ENCODE assay signal across 8 cellular contexts in the genomic region with DNA sequence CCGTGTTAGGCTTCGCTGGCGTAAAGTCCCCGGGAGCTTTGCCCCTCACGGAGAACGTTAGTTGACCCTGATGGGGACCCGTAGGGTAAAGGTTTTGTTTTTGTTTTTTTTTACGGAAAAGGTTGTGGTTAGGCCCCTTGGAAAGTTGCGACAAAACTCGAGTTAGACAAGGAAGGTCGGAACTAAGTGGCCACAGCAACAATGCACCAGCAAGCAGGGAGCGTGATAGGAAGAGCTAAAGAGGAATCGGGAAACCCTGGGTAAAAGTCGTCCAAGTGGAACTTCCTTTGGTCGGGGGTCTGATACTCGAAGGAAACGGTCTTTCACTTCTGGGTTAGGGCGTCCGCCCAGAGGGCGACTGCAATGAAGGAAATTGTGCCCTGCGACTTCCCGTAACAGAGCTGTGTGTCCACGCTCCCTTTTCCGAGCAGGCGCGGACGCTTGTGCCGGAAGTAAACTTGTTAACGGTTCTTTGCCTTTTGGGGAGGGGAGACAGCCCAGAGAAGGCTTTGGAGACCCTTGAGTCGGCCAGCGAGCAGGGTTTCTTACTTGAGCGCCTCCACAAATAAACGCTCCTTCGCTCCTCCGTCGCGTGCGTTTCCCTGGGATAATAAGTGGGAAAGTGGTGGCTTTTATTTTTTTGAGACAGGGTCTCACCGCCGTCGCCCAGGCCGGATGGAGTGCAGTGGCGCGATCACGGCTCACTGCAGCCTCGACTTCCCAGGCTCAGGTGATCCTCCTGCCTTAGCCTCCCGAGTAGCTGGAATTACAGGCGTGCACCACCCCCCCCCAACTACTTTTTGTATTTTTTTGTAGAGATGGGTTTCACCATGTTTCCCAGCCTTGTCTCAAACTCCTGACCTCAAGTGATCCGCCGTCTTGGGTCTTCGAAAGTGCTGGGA. TPM values are rescaled to one million over a fixed set of nuclear protein-coding genes. Genes with fewer than 3 reads are reported as not detected.
DNase-seq lines count a peak whose midpoint lies in the region; TF ChIP-seq lines count a peak whose summit lies in the region.

No MANE protein-coding gene starts in this region.

- peak overlapping the region; percentile 92 for H3K4me2 ChIP-seq in H9 (ENCODE audit: insufficient read depth, insufficient read length, low read length)

- H3K9me3 Mint-ChIP-seq in H9 (no peaks in the 10 kb centered on the region), neural crest cell (no peaks in the 10 kb centered on the region)

- H3T11ph ChIP-seq in H9 (ENCODE audit: low read length): no peak overlapping the region

- H3K4me3 Mint-ChIP-seq in H9 (peak overlapping the region; percentile 96 to 98), neural crest cell (peak overlapping the region; percentile 96)

- no peaks in the 10 kb centered on the region for H3K36me3 ChIP-seq in stomach

- WGBS in H9 (ENCODE audit: extremely low coverage, insufficient read length, low lambda C conversion rate): no CpG with 5 or more reads among the region's 51 CpGs
- WGBS in stomach, 5 donors: 0% methylated on average over 51 of the region's 51 CpGs

- no peak overlapping the region for H2BK20ac ChIP-seq in H9 (ENCODE audit: low read depth, low read length, poor library complexity, severe bottlenecking)

- no peak overlapping the region for H4K5ac ChIP-seq in H9 (ENCODE audit: insufficient read length, low read depth, low read length)

- H3K4me1 ChIP-seq in H9 (ENCODE audit: insufficient read depth, low read length): no peaks in the 10 kb centered on the region
- peaks cover 22 to 64% (median 42%) of the 10 kb centered on the region in 4 donors for H3K4me1 ChIP-seq in stomach

- H2BK12ac ChIP-seq in H9 (ENCODE audit: insufficient read length, low read depth, low read length): no peak overlapping the region

- peak overlapping the region; percentile 99 to 100 (median 100) for H3K27ac Mint-ChIP-seq in H9
- H3K27ac Mint-ChIP-seq in neural crest cell (ENCODE audit: unreplicated experiment): peak overlapping the region; percentile 98

- H3K4ac ChIP-seq in H9 (ENCODE audit: low read depth, low read length): no peak overlapping the region

- H3K79me2 ChIP-seq in H9 (ENCODE audit: insufficient read depth, low read length): peaks cover 15% of the 10 kb centered on the region; the same call in 1 of the 2 replicates

- intact Hi-C loops in stomach (cut with DNase I; ENCODE audit: low total_unique reads): no loop called here

- no peaks in the 10 kb centered on the region for H3K27me3 ChIP-seq in H9 (ENCODE audit: insufficient read depth, low read length)
- H3K27me3 ChIP-seq in stomach: no peaks in the 10 kb centered on the region

- H3K36me3 Mint-ChIP-seq in H9 (ENCODE audit: insufficient read depth in 1 of 3, low read depth in 3 of 3) (peaks cover 0 to 8% (median 0%) of the 10 kb centered on the region in 3 experiments; a peak in 3 of 7 replicates), neural crest cell (ENCODE audit: low read depth) (no peaks in the 10 kb centered on the region)

- peak overlapping the region; percentile 6; the same call in 1 of the 2 replicates for H3K14ac ChIP-seq in H9 (ENCODE audit: insufficient read depth, low read length)

- H3K4me3 ChIP-seq in foreskin fibroblast (ENCODE audit: low read depth in 1 of 2, low read length in 2 of 2): peak overlapping the region; percentile 92 to 99
- peak overlapping the region; percentile 76 to 96 (median 92) for H3K4me3 ChIP-seq in stomach

- peaks cover 20 to 23% of the 10 kb centered on the region in 2 experiments for H3K4me1 Mint-ChIP-seq in H9
- peaks cover 35% of the 10 kb centered on the region for H3K4me1 Mint-ChIP-seq in neural crest cell

- no peak overlapping the region for H2BK120ac ChIP-seq in H9 (ENCODE audit: low read depth, low read length, poor library complexity, severe bottlenecking)

- H3K27ac ChIP-seq in H9 (ENCODE audit: insufficient read length, low read depth, low read length) (peak overlapping the region; percentile 77), stomach (peak overlapping the region; percentile 90 to 97 (median 95))

- no peaks in the 10 kb centered on the region for H3K9me3 ChIP-seq in H9 (ENCODE audit: control insufficient read depth, low read depth, low read length)
- H3K9me3 ChIP-seq in stomach: no peaks in the 10 kb centered on the region

- peak overlapping the region; percentile 78 for H3K9ac ChIP-seq in H9 (ENCODE audit: extremely low read depth, insufficient read length, low read length)

- peak overlapping the region; percentile 9 for H3K18ac ChIP-seq in H9 (ENCODE audit: insufficient read length, low read depth, low read length)

- DNase-seq in ELF-1 (ENCODE audit: low read depth, low spot score) (peak; percentile 95), H9 (peak; percentile 88), M059J (ENCODE audit: low read depth) (peak; percentile 87), foreskin fibroblast (peak; percentile 85 to 94), neural crest cell (ENCODE audit: low read depth, low spot score) (peak; percentile 88), stomach (peak; percentile 87)
- DNase-seq in activated effector memory CD4-positive, alpha-beta T cell treated with anti-CD3 and anti-CD28 coated beads, Interleukin-2, amount 50 U/mL, for 16 hours: peak; percentile 93

- TF ChIP-seq EP300 in stomach (IDR thresholded peaks at IDR 0.05): peak; percentile 38

- H2BK5ac ChIP-seq in H9 (ENCODE audit: insufficient read length, low read length): peak overlapping the region; percentile 24

- H3K56ac ChIP-seq in H9 (ENCODE audit: insufficient read length, low read depth, low read length): no peak overlapping the region

- no peak for TF ChIP-seq CTCF in H9 (conservative IDR thresholded peaks at IDR 0.05)
- TF ChIP-seq CTCF in foreskin fibroblast (IDR thresholded peaks at IDR 0.05; ENCODE audit: low read depth, low read length): no peak
- TF ChIP-seq CTCF in neural crest cell (conservative IDR thresholded peaks at IDR 0.05): no peak
- TF ChIP-seq CTCF in stomach (IDR thresholded peaks at IDR 0.05): no peak

- no peak overlapping the region for H4K8ac ChIP-seq in H9 (replicated peaks; ENCODE audit: insufficient read length, low read depth, low read length)

- H4K20me1 ChIP-seq in H9 (ENCODE audit: control insufficient read depth, insufficient read depth, insufficient read length): no peaks in the 10 kb centered on the region

- H2BK15ac ChIP-seq in H9 (ENCODE audit: low read depth, low read length): no peak overlapping the region

- no peak overlapping the region for H2AK5ac ChIP-seq in H9 (ENCODE audit: insufficient read length, low read length)

- H3K23me2 ChIP-seq in H9 (ENCODE audit: insufficient read length, low read depth, low read length, poor library complexity, severe bottlenecking): peaks cover 12% of the 10 kb centered on the region

- H2AFZ ChIP-seq in H9 (ENCODE audit: low read length): peak overlapping the region; percentile 63

- no peak overlapping the region for H4K91ac ChIP-seq in H9 (ENCODE audit: insufficient read length, low read depth, low read length)

- TF ChIP-seq POLR2A in Raji (IDR thresholded peaks at IDR 0.05; ENCODE audit: insufficient read depth, low read depth, low read length) (peak; percentile 71), stomach (IDR thresholded peaks at IDR 0.05) (no peak)

- peaks cover under 1% of the 10 kb centered on the region for H3K79me1 ChIP-seq in H9 (ENCODE audit: insufficient read depth, low read depth, low read length, poor library complexity, severe bottlenecking)

- H3K27me3 Mint-ChIP-seq in H9 (ENCODE audit: low read depth) (no peaks in the 10 kb centered on the region), neural crest cell (ENCODE audit: low read depth) (no peaks in the 10 kb centered on the region)

- H3K23ac ChIP-seq in H9 (ENCODE audit: insufficient read length, low read depth, low read length): no peak overlapping the region

RNA-seq across cellular contexts. Expression of gene CLASP1, which starts 0.6 kb away (rescaled TPM):
- 45.9 and 51.9 TPM in 2 replicates for total RNA-seq in H9 (2021)
- total RNA-seq in M059J (2014; rRNA removed; shearing (Covaris generic)): 30.8 and 40.6 TPM in 2 replicates
- 85.7 and 95.8 TPM in 2 replicates for total RNA-seq in neural crest cell
- total RNA-seq in stomach: 100 to 1,000 TPM in 2 of 5 donors, 10 to 100 TPM in 2, 1 to 10 TPM in 1; 8.1 to 188 (median 37.8) TPM
- polyA plus RNA-seq in stomach: 10 to 100 TPM in 1 of 3 donors, 1 to 10 TPM in 2; 5.7 to 13.0 (median 6.4) TPM

Comparison
In these comparisons a context has a peak if more than half of its experiments do, and no peak if none do; other contexts are left out.
1. Peak in every context shown above with its lines: DNase-seq, H3K4me3 ChIP-seq and H3K27ac ChIP-seq.